23 cellular contexts compared by ENCODE assay signal in genomic region chr20:21622097-21622496, GRCh38.
DNase-seq lines count a peak whose midpoint lies in the region; TF ChIP-seq lines count a peak whose summit lies in the region.
"Had no signal": no experiment of that assay in that cellular context is flagged by ENCODE, and none has a peak within 500 bp of the region (broad histone marks: within the 10 kb centered on the region; RNA-seq: fewer than 3 reads in every experiment).

No MANE protein-coding gene starts in this region.

- H3K4me2 ChIP-seq in PC-9 = no peak overlapping the region

- TF ChIP-seq CTCF in VCaP (conservative IDR thresholded peaks at IDR 0.05) (no peak), prostate gland (IDR thresholded peaks at IDR 0.05) (no peak), PC-9 (conservative IDR thresholded peaks at IDR 0.05) (no peak)

- H3K27ac ChIP-seq in VCaP (peak overlapping the region; percentile 98), prostate gland (peak overlapping the region; percentile 67 to 75), PC-9 (no peak overlapping the region)
- H3K27ac ChIP-seq: ascending aorta, upper lobe of right lung had no signal

- POLR2A ChIA-PET in PC-9 (lab: Charles Lee; ENCODE audit: unreplicated experiment) = interaction anchor here (0.6 kb wide), 1 partner anchor 401 kb away, joined by 3 read pairs; no protein-coding TSS in a partner anchor

- intact Hi-C loops in prostate gland (cut with DNase I) (no loop called here), PC-9 (cut with micrococcal nuclease; ENCODE audit: unreplicated experiment) (no loop called here)

- no peaks in the 10 kb centered on the region for H4K20me1 ChIP-seq in PC-9 (ENCODE audit: insufficient read depth)

- H3K4me1 ChIP-seq in prostate gland (replicated peaks) = peaks cover 10% of the 10 kb centered on the region
- no peaks in the 10 kb centered on the region for H3K4me1 ChIP-seq in PC-9 (replicated peaks; ENCODE audit: insufficient read depth)
- H3K4me1 ChIP-seq: ascending aorta, BE2C, upper lobe of right lung had no signal

- 21% methylated on average over 2 of the region's 2 CpGs for WGBS in prostate gland

- H3K27me3 ChIP-seq in prostate gland (replicated peaks; ENCODE audit: insufficient read depth) = no peaks in the 10 kb centered on the region
- H3K27me3 ChIP-seq in PC-9 (ENCODE audit: insufficient read depth, low read depth) = peaks cover 22% of the 10 kb centered on the region
- H3K27me3 ChIP-seq: ascending aorta, BE2C had no signal

- no TSS peak for BruUV-seq in PC-9 (replicated peaks; lab: Mats Ljungman, UMichigan)

- H2AFZ ChIP-seq in PC-9 = no peak overlapping the region

- no peak overlapping the region for H3K4me3 ChIP-seq in prostate gland
- H3K4me3 ChIP-seq in PC-9 = no peak overlapping the region
- H3K4me3 ChIP-seq: ascending aorta, upper lobe of right lung had no signal

- H3K9me2 ChIP-seq in PC-9 (ENCODE audit: insufficient read depth) = no peaks in the 10 kb centered on the region

- no peaks in the 10 kb centered on the region for H3K79me2 ChIP-seq in PC-9 (ENCODE audit: low read depth)

- H3K36me3 ChIP-seq in prostate gland = no peaks in the 10 kb centered on the region
- H3K36me3 ChIP-seq in PC-9 (ENCODE audit: low read depth) = no peaks in the 10 kb centered on the region
- H3K36me3 ChIP-seq: ascending aorta, BE2C, upper lobe of right lung had no signal

- no peaks in the 10 kb centered on the region for H3F3A ChIP-seq in PC-9 (ENCODE audit: insufficient read depth, low read depth)

- no peak for TF ChIP-seq POLR2A in prostate gland (IDR thresholded peaks at IDR 0.05)

- H3K9me3 ChIP-seq in prostate gland (no peaks in the 10 kb centered on the region), PC-9 (ENCODE audit: insufficient read depth, low read depth) (no peaks in the 10 kb centered on the region)
- H3K9me3 ChIP-seq: ascending aorta, BE2C, upper lobe of right lung had no signal

- CTCF ChIA-PET in PC-9 (lab: Charles Lee) = interaction anchor here (0.5 kb wide), 1 partner anchor 907 kb away, joined by 4 read pairs; no protein-coding TSS in a partner anchor

- DNase-seq in SIG-M5 treated with dmso at 0.1 percent for 504 hours (lab: John Stamatoyannopoulos, UW; ENCODE audit: unreplicated experiment) = peak; percentile 41
- no peak for DNase-seq in SIG-M5 (lab: John Stamatoyannopoulos, UW)
- peak; percentile 61 for DNase-seq in NCI-H146 (lab: John Stamatoyannopoulos, UW)
- peak; percentile 87 for DNase-seq in prostate gland (ENCODE audit: low spot score)
- DNase-seq in KG1 (lab: John Stamatoyannopoulos, UW) = no peak
- DNase-seq in PC-9 = no peak
- no peak for DNase-seq in hypothalamus (lab: John Stamatoyannopoulos, UW)
- DNase-seq: ACHN; activated CD4-positive, alpha-beta T cell treated with anti-CD3 and anti-CD28 coated beads for 4 hours; activated gamma-delta T cell; activated naive CD8-positive, alpha-beta T cell treated with anti-CD3 and anti-CD28 coated beads, Interleukin-2, amount 10 ng/mL, durations not matched to agents 7 days and 5 days; activated T-cell treated with anti-CD3 and anti-CD28 coated beads, Interleukin-2, amount 50 U/mL, for 1 hour; BE2C; caudate nucleus; cortex of kidney; mesenchymal stem cell; NCI-H1092; NCI-H2171; NCI-H82; stimulated activated CD4-positive, alpha-beta T cell treated with anti-CD3 and anti-CD28 coated beads, Interleukin-4, amount 100 ng/mL, for 4 hours; upper lobe of right lung had no signal

Comparison
In these comparisons a context has a peak if more than half of its experiments do, and no peak if none do; other contexts are left out.
1. DNase-seq: peak in SIG-M5 treated with dmso at 0.1 percent for 504 hours (single experiment), NCI-H146 (single experiment) and prostate gland (single experiment); none in SIG-M5 (single experiment), KG1 (single experiment), PC-9 (0 of 2) and hypothalamus (0 of 51).